ENCODE assay signal across 10 cellular contexts in genomic region chr16:85286970-85287814, GRCh38.
A peak's percentile ranks its signal among the peaks of the same experiment; 100 is the strongest.
DNase-seq lines count a peak whose midpoint lies in the region; ATAC-seq, FAIRE-seq and TF ChIP-seq lines count a peak whose summit lies in the region.
"Had no signal": no experiment of that assay in that cellular context is flagged by ENCODE, and none has a peak within 500 bp of the region (broad histone marks: within the 10 kb centered on the region; RNA-seq: fewer than 3 reads in every experiment).

No MANE protein-coding gene starts in this region.

- H3K4me2 ChIP-seq in SK-N-SH = peak overlapping the region; percentile 50; the same call in 1 of the 2 replicates

- intact Hi-C loops in Right ventricle myocardium superior (cut with DNase I) = no loop called here

- H3K27me3 ChIP-seq in CD8-positive, alpha-beta memory T cell (ENCODE audit: insufficient read depth, low read length, poor library complexity, severe bottlenecking) = no peaks in the 10 kb centered on the region
- no peaks in the 10 kb centered on the region for H3K27me3 ChIP-seq in SK-N-SH (ENCODE audit: insufficient read depth)

- H3K4me3 Mint-ChIP-seq in CD8-positive, alpha-beta memory T cell = no peak overlapping the region

- H4K20me1 ChIP-seq in SK-N-SH (ENCODE audit: insufficient read depth) = peaks cover 15% of the 10 kb centered on the region; the same call in 1 of the 2 replicates

- in situ Hi-C loops in KBM-7 (cut with MboI; ENCODE audit: low pct_unique_long_range_greater_than_20kb, low sequenced_read_pairs) = no loop called here

- H3K9ac ChIP-seq in SK-N-SH = no peak overlapping the region

- no peaks in the 10 kb centered on the region for H3K4me1 ChIP-seq in CD8-positive, alpha-beta memory T cell (ENCODE audit: insufficient read depth, low read length)
- peaks cover 10 to 71% of the 10 kb centered on the region in 2 experiments; a peak in 3 of 4 replicates for H3K4me1 ChIP-seq in SK-N-SH (ENCODE audit: control insufficient read depth in 1 of 2, insufficient read depth in 2 of 2, low read depth in 1 of 2, low read length in 1 of 2)

- WGBS in SK-N-SH (ENCODE audit: low lambda C conversion rate) = 84% methylated on average over 16 of the region's 33 CpGs

- DNase-seq in CD8-positive, alpha-beta memory T cell = no peak
- DNase-seq in SK-N-SH (peak; percentile 93), Right ventricle myocardium superior (peak; percentile 78), retina (peak; percentile 89), GM19239 (ENCODE audit: insufficient read length, low spot score) (no peak), OCI-M1 (lab: John Stamatoyannopoulos, UW) (no peak), KBM-7 (no peak)
- DNase-seq: DND-41 had no signal

- H3K27ac ChIP-seq in CD8-positive, alpha-beta memory T cell (ENCODE audit: low read depth, low read length) = peak overlapping the region; percentile 16
- peak overlapping the region; percentile 22 to 92; a peak in 3 of 4 replicates for H3K27ac ChIP-seq in SK-N-SH (ENCODE audit: low read depth in 2 of 2, low read length in 1 of 2)

- no peak overlapping the region for H3K4me3 ChIP-seq in CD8-positive, alpha-beta memory T cell (ENCODE audit: low read length)
- H3K4me3 ChIP-seq in SK-N-SH (ENCODE audit: low read depth in 2 of 2, low read length in 1 of 2) = no peak overlapping the region

- peaks cover 6% of the 10 kb centered on the region for H3F3A ChIP-seq in SK-N-SH (replicated peaks; ENCODE audit: insufficient read depth)

- peak; percentile 36 for TF ChIP-seq RAD21 in SK-N-SH (IDR thresholded peaks at IDR 0.05; ENCODE audit: low read length)

- H3K4me1 Mint-ChIP-seq in CD8-positive, alpha-beta memory T cell = no peaks in the 10 kb centered on the region

- ATAC-seq in Right ventricle myocardium superior (ENCODE audit: poor library complexity) (peak; percentile 44), HG02884 (IDR thresholded peaks at IDR 0.05; ENCODE audit: unreplicated experiment) (no peak)

- TF ChIP-seq CTCF in SK-N-SH (IDR thresholded peaks at IDR 0.05) = no peak

- no peaks in the 10 kb centered on the region for H3K27me3 Mint-ChIP-seq in CD8-positive, alpha-beta memory T cell

- CTCF ChIA-PET in CD8-positive, alpha-beta memory T cell (lab: Charles Lee) = no interaction called here
- CTCF ChIA-PET in SK-N-SH (lab: Yijun Ruan, JAX) = interaction anchor here (0.8 to 7.3 kb wide), 19 partner anchors 9 to 329 kb away, joined by 3 to 67 read pairs (median 5); no protein-coding TSS in a partner anchor

- no peaks in the 10 kb centered on the region for H3K79me2 ChIP-seq in SK-N-SH (ENCODE audit: insufficient read depth)

- POLR2A ChIA-PET in CD8-positive, alpha-beta memory T cell (lab: Charles Lee) = no interaction called here
- POLR2A ChIA-PET in SK-N-SH (lab: Yijun Ruan, JAX) = interaction anchor here (0.6 to 1.2 kb wide), 5 partner anchors 14 to 315 kb away, joined by 3 to 5 read pairs (median 3); no protein-coding TSS in a partner anchor

- H3K27ac Mint-ChIP-seq in CD8-positive, alpha-beta memory T cell = peak overlapping the region in 1 of 8 donors; percentile 9

- H2AFZ ChIP-seq in SK-N-SH (ENCODE audit: low read depth) = no peak overlapping the region

- no peaks in the 10 kb centered on the region for H3K36me3 ChIP-seq in CD8-positive, alpha-beta memory T cell (ENCODE audit: insufficient read depth, low read length)
- no peaks in the 10 kb centered on the region for H3K36me3 ChIP-seq in SK-N-SH (replicated peaks in 1 of 2; ENCODE audit: control insufficient read depth in 1 of 2, insufficient read depth in 2 of 2, low read length in 1 of 2)

- no peaks in the 10 kb centered on the region for H3K9me3 Mint-ChIP-seq in CD8-positive, alpha-beta memory T cell

- peak in 1 of 2 experiments; percentile 81; a peak in 2 of 4 replicates for TF ChIP-seq EP300 in SK-N-SH (IDR thresholded peaks at IDR 0.05; ENCODE audit: borderline replicate concordance in 1 of 2, low read depth in 1 of 2, low read length in 1 of 2)

- FAIRE-seq in GM19239 (lab: Jason Lieb, UNC) = no peak
- FAIRE-seq: RCC 7860 had no signal

- H3K9me3 ChIP-seq in CD8-positive, alpha-beta memory T cell (ENCODE audit: low read length) = no peaks in the 10 kb centered on the region
- no peaks in the 10 kb centered on the region for H3K9me3 ChIP-seq in SK-N-SH

- no peaks in the 10 kb centered on the region for H3K36me3 Mint-ChIP-seq in CD8-positive, alpha-beta memory T cell

- no peaks in the 10 kb centered on the region for H3K9me2 ChIP-seq in SK-N-SH

TF ChIP-seq in SK-N-SH, 30 proteins besides CTCF, POLR2A, EP300 and RAD21 (continues in another document):
- peak; percentile 9; the same call in 1 of the 2 replicates for TF ChIP-seq SMC3 (IDR thresholded peaks at IDR 0.05; ENCODE audit: low read depth, low read length)
- TF ChIP-seq ZBTB33 (IDR thresholded peaks at IDR 0.05; ENCODE audit: borderline replicate concordance, low read depth) = no peak
- TF ChIP-seq YY1 (IDR thresholded peaks at IDR 0.05; ENCODE audit: low read depth) = no peak
- TF ChIP-seq SIN3A (IDR thresholded peaks at IDR 0.05; ENCODE audit: borderline replicate concordance, low read depth, low read length) = no peak
- peak; percentile 77 for TF ChIP-seq CHD2 (IDR thresholded peaks at IDR 0.05; ENCODE audit: low read length, partially characterized antibody)
- peak; percentile 41; the same call in 1 of the 2 replicates for TF ChIP-seq RCOR1 (IDR thresholded peaks at IDR 0.05; ENCODE audit: low read length)
- 0 out of 2 replicates have a peak, but pooled peaks have one; percentile 8 for TF ChIP-seq TCF12 (IDR thresholded peaks at IDR 0.05)
- no peak for TF ChIP-seq REST (IDR thresholded peaks at IDR 0.05; ENCODE audit: low read depth, low read length)
- TF ChIP-seq FOSL2 (IDR thresholded peaks at IDR 0.05; ENCODE audit: borderline replicate concordance, low read depth) = no peak
- no peak for TF ChIP-seq IRF3 (IDR thresholded peaks at IDR 0.05; ENCODE audit: low read depth, low read length)
- TF ChIP-seq FOXJ3 (CRISPR knock-in tag; IDR thresholded peaks at IDR 0.05) = peak; percentile 74
- no peak for TF ChIP-seq NFIC (IDR thresholded peaks at IDR 0.05; ENCODE audit: borderline replicate concordance)
- no peak for TF ChIP-seq POLR2AphosphoS5 (IDR thresholded peaks at IDR 0.05; ENCODE audit: low read depth, low read length)
- no peak for TF ChIP-seq GABPA (IDR thresholded peaks at IDR 0.05; ENCODE audit: low read depth)
- TF ChIP-seq GATA2 (CRISPR knock-in tag; IDR thresholded peaks at IDR 0.05) = peak; percentile 78
- no peak for TF ChIP-seq RFX5 (IDR thresholded peaks at IDR 0.05; ENCODE audit: low read length)
- TF ChIP-seq USF1 (IDR thresholded peaks at IDR 0.05; ENCODE audit: borderline replicate concordance, low read depth) = no peak

Comparison
In these comparisons a context has a peak if more than half of its experiments do, and no peak if none do; other contexts are left out.
1. DNase-seq: peak in SK-N-SH (single experiment), Right ventricle myocardium superior (single experiment) and retina (single experiment); none in CD8-positive, alpha-beta memory T cell (0 of 5), GM19239 (single experiment), OCI-M1 (single experiment) and KBM-7 (single experiment).